ENCODE assay signal across 8 cellular contexts in genomic region chrX:7759832-7760231, GRCh38.
"Had no signal": no experiment of that assay in that cellular context is flagged by ENCODE, and none has a peak within 500 bp of the region (broad histone marks: within the 10 kb centered on the region; RNA-seq: fewer than 3 reads in every experiment).

No MANE protein-coding gene starts in this region.

- DNase-seq: GM23248, GOT3, H7, HFFc6, KBM-7 had no signal

- H3K36me3 ChIP-seq: HAP-1 had no signal

- H3K4me1 ChIP-seq: HAP-1 had no signal

- ATAC-seq: HCT116 had no signal

- FAIRE-seq: HTR-8/SVneo had no signal

- H2AFZ ChIP-seq: GM23248 had no signal

- H3K4me3 ChIP-seq: GM23248, HAP-1 had no signal

- H3K9ac ChIP-seq: GM23248 had no signal

- H3K27ac ChIP-seq: GM23248 had no signal

- H3K9me3 ChIP-seq: HAP-1 had no signal
